11 cellular contexts compared by ENCODE assay signal in the genomic region with DNA sequence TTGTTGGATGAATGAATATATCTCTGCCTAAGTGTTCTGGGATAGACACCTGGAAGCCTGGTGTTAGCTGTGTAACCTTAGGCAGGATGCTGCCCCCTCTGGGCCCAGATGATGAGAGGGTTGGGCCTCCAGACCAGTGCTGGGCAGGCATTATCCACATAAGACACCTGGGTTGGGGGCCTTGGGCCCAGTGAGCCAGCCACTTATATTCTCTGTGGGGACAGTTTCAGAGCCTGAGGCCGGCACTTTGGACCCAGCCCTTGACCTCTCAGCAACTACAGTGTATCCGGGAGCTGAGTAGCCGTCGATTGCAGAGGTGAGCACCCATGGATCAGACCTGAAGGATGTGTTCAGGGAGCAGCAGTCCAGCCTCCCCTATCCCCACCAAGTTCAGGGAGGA. TPM values are rescaled to one million over a fixed set of nuclear protein-coding genes. Genes with fewer than 3 reads are reported as not detected.
DNase-seq lines count a peak whose midpoint lies in the region; ATAC-seq and TF ChIP-seq lines count a peak whose summit lies in the region.
"Had no signal": no experiment of that assay in that cellular context is flagged by ENCODE, and none has a peak within 500 bp of the region (broad histone marks: within the 10 kb centered on the region; RNA-seq: fewer than 3 reads in every experiment).

No MANE protein-coding gene starts in this region.

- no peaks in the 10 kb centered on the region for H3K9me3 ChIP-seq in CD4-positive, CD25-positive, alpha-beta regulatory T cell (ENCODE audit: control insufficient read depth in 2 of 2, low read length in 2 of 2)
- H3K9me3 ChIP-seq in KOPT-K1 (ENCODE audit: insufficient read depth, low read length, poor library complexity, severe bottlenecking) (no peaks in the 10 kb centered on the region), body of pancreas (no peaks in the 10 kb centered on the region)
- H3K9me3 ChIP-seq: breast epithelium, esophagus muscularis mucosa, HAP-1, thoracic aorta had no signal

- no peak for TF ChIP-seq POLR2A in body of pancreas (IDR thresholded peaks at IDR 0.05)

- H3K27me3 ChIP-seq in CD4-positive, CD25-positive, alpha-beta regulatory T cell (ENCODE audit: control insufficient read depth, insufficient read depth, low read length): no peaks in the 10 kb centered on the region
- no peaks in the 10 kb centered on the region for H3K27me3 ChIP-seq in body of pancreas
- H3K27me3 ChIP-seq: breast epithelium, esophagus muscularis mucosa had no signal

- no peaks in the 10 kb centered on the region for H3K36me3 Mint-ChIP-seq in CD4-positive, CD25-positive, alpha-beta regulatory T cell
- H3K36me3 Mint-ChIP-seq in brain: peaks cover 4% of the 10 kb centered on the region

- DNase-seq in CD4-positive, CD25-positive, alpha-beta regulatory T cell: no peak
- DNase-seq in body of pancreas: no peak

- ATAC-seq in CD4-positive, CD25-positive, alpha-beta regulatory T cell (ENCODE audit: low read depth in 2 of 2): no peak
- ATAC-seq in GM19324 (IDR thresholded peaks at IDR 0.05; ENCODE audit: low FRiP score, unreplicated experiment): no peak
- no peak for ATAC-seq in HG02870 (IDR thresholded peaks at IDR 0.05; ENCODE audit: unreplicated experiment)
- no peak for ATAC-seq in body of pancreas

- intact Hi-C loops in body of pancreas (cut with DNase I): no loop called here

- TF ChIP-seq CTCF in brain (conservative IDR thresholded peaks at IDR 0.05) (no peak), body of pancreas (IDR thresholded peaks at IDR 0.05) (no peak)

- no peaks in the 10 kb centered on the region for H3K36me3 ChIP-seq in CD4-positive, CD25-positive, alpha-beta regulatory T cell (ENCODE audit: control insufficient read depth, insufficient read depth, low read length)
- peaks cover 13% of the 10 kb centered on the region; the same call in 1 of the 2 replicates for H3K36me3 ChIP-seq in KOPT-K1 (ENCODE audit: insufficient read depth, low read length)
- no peaks in the 10 kb centered on the region for H3K36me3 ChIP-seq in body of pancreas (replicated peaks in 1 of 2; ENCODE audit: insufficient read depth in 1 of 2, low read depth in 2 of 2)
- H3K36me3 ChIP-seq: breast epithelium, thoracic aorta had no signal

- H3K4me3 Mint-ChIP-seq in CD4-positive, CD25-positive, alpha-beta regulatory T cell: peak overlapping the region in 2 of 4 donors; percentile 41 to 98
- peak overlapping the region; percentile 18 to 99 (median 97) for H3K4me3 Mint-ChIP-seq in brain

- H3K27ac ChIP-seq in CD4-positive, CD25-positive, alpha-beta regulatory T cell (ENCODE audit: insufficient read depth, low read length, poor library complexity, severe bottlenecking): peak overlapping the region; percentile 92
- H3K27ac ChIP-seq in KOPT-K1 (ENCODE audit: low read depth, low read length, poor library complexity, severe bottlenecking) (peak overlapping the region; percentile 100), body of pancreas (no peak overlapping the region)
- H3K27ac ChIP-seq: thoracic aorta had no signal

- peaks cover 5 to 87% (median 57%) of the 10 kb centered on the region in 4 donors for H3K4me1 Mint-ChIP-seq in CD4-positive, CD25-positive, alpha-beta regulatory T cell
- peaks cover 30% of the 10 kb centered on the region for H3K4me1 Mint-ChIP-seq in brain

- no peaks in the 10 kb centered on the region for H3K27me3 Mint-ChIP-seq in CD4-positive, CD25-positive, alpha-beta regulatory T cell
- H3K27me3 Mint-ChIP-seq in brain: peaks cover 5% of the 10 kb centered on the region

- WGBS in body of pancreas, 2 donors: 43 to 65% methylated on average over 4 of the region's 4 CpGs

- no peak overlapping the region for H3K4me3 ChIP-seq in CD4-positive, CD25-positive, alpha-beta regulatory T cell (ENCODE audit: low read depth, low read length)
- no peak overlapping the region for H3K4me3 ChIP-seq in body of pancreas
- H3K4me3 ChIP-seq: breast epithelium, esophagus muscularis mucosa, thoracic aorta had no signal

- H3K9me3 Mint-ChIP-seq in CD4-positive, CD25-positive, alpha-beta regulatory T cell: no peaks in the 10 kb centered on the region
- H3K9me3 Mint-ChIP-seq in brain: peaks cover 0 to 9% (median 0%) of the 10 kb centered on the region in 5 experiments
- H3K9me3 Mint-ChIP-seq: nephron progenitor cell had no signal

- peaks cover 93% of the 10 kb centered on the region for H3K4me1 ChIP-seq in CD4-positive, CD25-positive, alpha-beta regulatory T cell (ENCODE audit: control insufficient read depth, insufficient read depth, low read length, poor library complexity, severe bottlenecking)
- H3K4me1 ChIP-seq in body of pancreas: peaks cover 39% of the 10 kb centered on the region
- H3K4me1 ChIP-seq: breast epithelium, HAP-1 had no signal

- H3K27ac Mint-ChIP-seq in CD4-positive, CD25-positive, alpha-beta regulatory T cell: peak overlapping the region in 1 of 3 donors; percentile 52
- peak overlapping the region in 1 of 5 experiments; percentile 99 for H3K27ac Mint-ChIP-seq in brain
- H3K27ac Mint-ChIP-seq: nephron progenitor cell had no signal

RNA-seq across cellular contexts. Expression of a gene that starts 2.2 kb away (rescaled TPM):
- 21.1 TPM for total RNA-seq in CD4-positive, CD25-positive, alpha-beta regulatory T cell
- polyA plus RNA-seq in CD4-positive, CD25-positive, alpha-beta regulatory T cell: 10 to 100 TPM; 18.5 to 24.9 (median 23.1) TPM
- 12.9 TPM for polyA plus RNA-seq in brain (ENCODE audit: insufficient read depth, low read depth, low replicate concordance)
- total RNA-seq in body of pancreas: 1 to 10 TPM; 6.7 to 9.6 TPM

RNA-seq across cellular contexts. Expression of a gene that starts 3.9 kb away (rescaled TPM):
- 8.7 TPM for total RNA-seq in CD4-positive, CD25-positive, alpha-beta regulatory T cell
- polyA plus RNA-seq in CD4-positive, CD25-positive, alpha-beta regulatory T cell: 10 to 100 TPM in 2 of 4 donors, 1 to 10 TPM in 2; 7.4 to 11.9 (median 10.6) TPM
- polyA plus RNA-seq in brain (ENCODE audit: insufficient read depth, low read depth, low replicate concordance): 13.4 TPM
- 10 to 100 TPM in 1 of 2 donors, 1 to 10 TPM in 1; 6.3 to 11.4 TPM for total RNA-seq in body of pancreas

RNA-seq across cellular contexts. Expression of a gene that starts 40.1 kb away (rescaled TPM):
- 23.4 TPM for total RNA-seq in CD4-positive, CD25-positive, alpha-beta regulatory T cell
- polyA plus RNA-seq in CD4-positive, CD25-positive, alpha-beta regulatory T cell: 10 to 100 TPM; 40.5 to 66.7 (median 58.5) TPM
- polyA plus RNA-seq in brain (ENCODE audit: insufficient read depth, low read depth, low replicate concordance): 2.2 TPM
- 10 to 100 TPM in 1 of 2 donors, 1 to 10 TPM in 1; 4.9 to 19.8 TPM for total RNA-seq in body of pancreas

RNA-seq across cellular contexts. Expression of a gene that starts 45.5 kb away (rescaled TPM):
- 42.9 TPM for total RNA-seq in CD4-positive, CD25-positive, alpha-beta regulatory T cell
- 10 to 100 TPM; 47.0 to 52.9 (median 49.5) TPM for polyA plus RNA-seq in CD4-positive, CD25-positive, alpha-beta regulatory T cell
- polyA plus RNA-seq in brain (ENCODE audit: insufficient read depth, low read depth, low replicate concordance): 11.5 TPM
- total RNA-seq in body of pancreas: 10 to 100 TPM; 23.6 to 29.3 TPM

Comparison
In these comparisons a context has a peak if more than half of its experiments do, and no peak if none do; other contexts are left out.
1. H3K27ac ChIP-seq: peak in CD4-positive, CD25-positive, alpha-beta regulatory T cell (single experiment) and KOPT-K1 (single experiment); none in body of pancreas (0 of 4).